7 cellular contexts compared by ENCODE assay signal in the genomic region with DNA sequence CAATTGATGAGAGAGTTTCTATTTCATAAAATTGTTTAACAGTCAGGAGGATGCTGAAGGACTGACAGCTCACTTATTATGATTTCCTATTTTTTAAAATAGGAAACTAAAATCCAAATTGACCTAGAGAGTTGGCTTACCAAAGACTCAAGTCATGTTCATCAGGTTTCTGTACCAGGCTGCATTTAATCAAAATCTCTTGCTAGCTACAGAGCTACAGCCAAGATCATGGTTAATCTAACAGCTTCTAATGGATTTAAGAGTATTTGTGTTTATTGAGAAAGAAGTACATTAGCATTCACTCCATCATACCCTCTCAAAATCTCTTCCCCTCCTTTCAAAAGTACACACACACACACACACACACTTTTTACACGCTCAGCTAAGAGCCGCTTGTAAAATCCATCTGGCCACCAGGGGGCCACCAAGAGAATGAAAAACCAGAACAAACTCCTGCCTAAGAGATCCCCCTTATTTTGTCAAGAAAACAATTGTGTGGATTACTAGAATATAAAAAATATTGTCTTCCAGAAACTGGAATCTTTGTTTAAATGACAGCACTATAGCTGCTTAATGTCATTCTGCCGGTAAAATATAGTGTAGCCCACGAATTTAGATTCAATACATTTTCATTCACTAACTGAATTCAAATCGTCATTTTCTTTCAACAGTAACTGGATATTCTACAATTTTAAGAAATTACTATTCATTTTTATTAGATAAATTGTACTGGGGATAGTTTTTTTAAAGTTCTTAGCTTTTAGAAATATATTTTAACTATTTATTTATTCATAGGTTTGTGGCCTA.
DNase-seq lines count a peak whose midpoint lies in the region; ATAC-seq and TF ChIP-seq lines count a peak whose summit lies in the region.

No MANE protein-coding gene starts in this region.

- peak; percentile 73 for ATAC-seq in HG02623 (IDR thresholded peaks at IDR 0.05; ENCODE audit: unreplicated experiment)

- POLR2A ChIA-PET in activated CD4-positive, alpha-beta memory T cell treated with anti-CD3 and anti-CD28 coated beads, Interleukin-2, amount 10 ng/mL, durations not matched to agents 7 days and 5 days (lab: Charles Lee) = interaction anchor here (0.6 to 6.4 kb wide), 7 partner anchors 10 to 333 kb away, joined by 3 to 58 read pairs (median 3); a partner anchor contains a TSS

- no peaks in the 10 kb centered on the region for H3K36me3 Mint-ChIP-seq in activated CD4-positive, alpha-beta memory T cell treated with anti-CD3 and anti-CD28 coated beads, Interleukin-2, amount 10 ng/mL, durations not matched to agents 7 days and 5 days (ENCODE audit: low read depth)

- CTCF ChIA-PET in activated CD4-positive, alpha-beta memory T cell treated with anti-CD3 and anti-CD28 coated beads, Interleukin-2, amount 10 ng/mL, durations not matched to agents 7 days and 5 days (lab: Charles Lee) = interaction anchor here (0.7 to 3.4 kb wide), 49 partner anchors 9 to 838 kb away, joined by 3 to 41 read pairs (median 4); a partner anchor contains a TSS

- H3K4me3 Mint-ChIP-seq in activated CD4-positive, alpha-beta memory T cell treated with anti-CD3 and anti-CD28 coated beads, Interleukin-2, amount 10 ng/mL, durations not matched to agents 7 days and 5 days = no peak overlapping the region

- H3K4me1 Mint-ChIP-seq in activated CD4-positive, alpha-beta memory T cell treated with anti-CD3 and anti-CD28 coated beads, Interleukin-2, amount 10 ng/mL, durations not matched to agents 7 days and 5 days = peaks cover 5% of the 10 kb centered on the region

- H3K27me3 Mint-ChIP-seq in activated CD4-positive, alpha-beta memory T cell treated with anti-CD3 and anti-CD28 coated beads, Interleukin-2, amount 10 ng/mL, durations not matched to agents 7 days and 5 days = no peaks in the 10 kb centered on the region

- DNase-seq in NCI-H226 (peak; percentile 16), ecto neural progenitor cell (ENCODE audit: low spot score) (peak; percentile 76), lung microvascular endothelial cell (ENCODE audit: low read depth in 2 of 2) (peak; percentile 77 to 78)
- peak; percentile 69 for DNase-seq in activated CD4-positive, alpha-beta memory T cell treated with anti-CD3 and anti-CD28 coated beads, Interleukin-2, amount 10 ng/mL, durations not matched to agents 7 days and 5 days
- peak; percentile 46 for DNase-seq in stimulated activated CD8-positive, alpha-beta memory T cell treated with anti-CD3 and anti-CD28 coated beads, Interleukin-15, amount 100 ng/mL, for 24 hours (ENCODE audit: low read depth)

- peak overlapping the region; percentile 13 for H3K27ac Mint-ChIP-seq in activated CD4-positive, alpha-beta memory T cell treated with anti-CD3 and anti-CD28 coated beads, Interleukin-2, amount 10 ng/mL, durations not matched to agents 7 days and 5 days

- H3K4me3 ChIP-seq in GM12875 (ENCODE audit: low read depth, low read length) = no peak overlapping the region

- peak; percentile 75 for TF ChIP-seq CTCF in GM12875 (IDR thresholded peaks at IDR 0.05; ENCODE audit: borderline replicate concordance, insufficient read depth, low read depth, low read length)

- H3K9me3 Mint-ChIP-seq in activated CD4-positive, alpha-beta memory T cell treated with anti-CD3 and anti-CD28 coated beads, Interleukin-2, amount 10 ng/mL, durations not matched to agents 7 days and 5 days = peaks cover 7% of the 10 kb centered on the region

Comparison
In these comparisons a context has a peak if more than half of its experiments do, and no peak if none do; other contexts are left out.
1. DNase-seq: peak in every context shown above with its lines; median percentile 78 in lung microvascular endothelial cell; 76 in ecto neural progenitor cell; 69 in activated CD4-positive, alpha-beta memory T cell treated with anti-CD3 and anti-CD28 coated beads, Interleukin-2, amount 10 ng/mL, durations not matched to agents 7 days and 5 days; 46 in stimulated activated CD8-positive, alpha-beta memory T cell treated with anti-CD3 and anti-CD28 coated beads, Interleukin-15, amount 100 ng/mL, for 24 hours; 16 in NCI-H226.